17 cellular contexts compared by ENCODE assay signal in genomic region chr1:33426906-33427305, GRCh38. TPM values are rescaled to one million over a fixed set of nuclear protein-coding genes. Genes with fewer than 3 reads are reported as not detected.
DNase-seq lines count a peak whose midpoint lies in the region; ATAC-seq and TF ChIP-seq lines count a peak whose summit lies in the region.
"Had no signal": no experiment of that assay in that cellular context is flagged by ENCODE, and none has a peak within 500 bp of the region (broad histone marks: within the 10 kb centered on the region; RNA-seq: fewer than 3 reads in every experiment).

No MANE protein-coding gene starts in this region.

- H3K27ac ChIP-seq in right cardiac atrium (ENCODE audit: low read length) (peak overlapping the region; percentile 26), adrenal gland (peak overlapping the region in 3 of 5 donors; percentile 31 to 56 (median 35)), smooth muscle cell (ENCODE audit: low read depth) (no peak overlapping the region)
- H3K27ac ChIP-seq: SJCRH30 had no signal

- H3K36me3 ChIP-seq in adrenal gland (replicated peaks in 1 of 2): no peaks in the 10 kb centered on the region
- H3K36me3 ChIP-seq in smooth muscle cell (ENCODE audit: low read depth): no peaks in the 10 kb centered on the region
- H3K36me3 ChIP-seq: MG63 had no signal

- no peak overlapping the region for H3K4me3 ChIP-seq in right cardiac atrium (ENCODE audit: low read length)
- H3K4me3 ChIP-seq in adrenal gland: peak overlapping the region in 1 of 4 donors; percentile 7
- no peak overlapping the region for H3K4me3 ChIP-seq in smooth muscle cell
- H3K4me3 ChIP-seq: MG63, SJCRH30 had no signal

- no peaks in the 10 kb centered on the region for H4K20me1 ChIP-seq in smooth muscle cell (ENCODE audit: low read depth)

- no peak overlapping the region for H3K9ac ChIP-seq in smooth muscle cell (ENCODE audit: low read depth)

- DNase-seq in right cardiac atrium (no peak), cardiac septum (ENCODE audit: low spot score) (no peak), NCI-H524 treated with DMSO at 0.1 percent for 48 hours (lab: John Stamatoyannopoulos, UW) (peak; percentile 68), adrenal gland (no peak), smooth muscle cell (lab: John Stamatoyannopoulos, UW; ENCODE audit: unreplicated experiment) (no peak), sciatic nerve (ENCODE audit: low spot score) (no peak), NCI-H1105 (lab: John Stamatoyannopoulos, UW) (no peak)
- no peak for DNase-seq in activated T-cell treated with anti-CD3 and anti-CD28 coated beads, Interleukin-2, amount 50 U/mL, for 72 hours
- DNase-seq: ACHN; Calu3; CD4-positive, CD25-positive, alpha-beta regulatory T cell; KG1; MG63; NCI-H1105 treated with DMSO at 0.1 percent for 48 hours; NCI-H2029; NCI-H226; SJCRH30 had no signal

- H3K79me2 ChIP-seq in smooth muscle cell (ENCODE audit: low read depth): peaks cover 22% of the 10 kb centered on the region

- intact Hi-C loops in right cardiac atrium (cut with DNase I): no loop called here
- intact Hi-C loops in cardiac septum (cut with DNase I): loop anchor here (5.0 kb wide), 1 partner anchor 45 kb away; no protein-coding TSS in a partner anchor
- intact Hi-C loops in adrenal gland (cut with DNase I): no loop called here
- intact Hi-C loops in sciatic nerve (cut with DNase I): no loop called here

- TF ChIP-seq POLR2A in adrenal gland (IDR thresholded peaks at IDR 0.05): no peak

- H3K4me1 Mint-ChIP-seq in activated T-cell treated with anti-CD3 and anti-CD28 coated beads, Interleukin-2, amount 50 U/mL, for 72 hours (ENCODE audit: low read depth): peaks cover 19% of the 10 kb centered on the region

- peaks cover 6% of the 10 kb centered on the region for H3K27me3 Mint-ChIP-seq in activated T-cell treated with anti-CD3 and anti-CD28 coated beads, Interleukin-2, amount 50 U/mL, for 72 hours (ENCODE audit: low read depth)

- no peak overlapping the region for H3K27ac Mint-ChIP-seq in activated T-cell treated with anti-CD3 and anti-CD28 coated beads, Interleukin-2, amount 50 U/mL, for 72 hours
- H3K27ac Mint-ChIP-seq: CD4-positive, CD25-positive, alpha-beta regulatory T cell had no signal

- no peaks in the 10 kb centered on the region for H3K27me3 ChIP-seq in right cardiac atrium (ENCODE audit: control insufficient read depth, insufficient read depth)
- no peaks in the 10 kb centered on the region for H3K27me3 ChIP-seq in adrenal gland
- no peaks in the 10 kb centered on the region for H3K27me3 ChIP-seq in smooth muscle cell (ENCODE audit: low read depth)
- H3K27me3 ChIP-seq: MG63, SJCRH30 had no signal

- H3K4me1 ChIP-seq in right cardiac atrium (ENCODE audit: control insufficient read depth, insufficient read depth, low read length) (peaks cover 9% of the 10 kb centered on the region), adrenal gland (replicated peaks in 1 of 2) (peaks cover 12 to 66% of the 10 kb centered on the region in 2 donors), smooth muscle cell (ENCODE audit: low read depth) (peaks cover 29% of the 10 kb centered on the region)

- no peak overlapping the region for H2AFZ ChIP-seq in smooth muscle cell (ENCODE audit: low read depth)

- TF ChIP-seq CTCF in adrenal gland (IDR thresholded peaks at IDR 0.05) (no peak), smooth muscle cell (IDR thresholded peaks at IDR 0.05; ENCODE audit: borderline replicate concordance, insufficient read depth, poor library complexity, severe bottlenecking) (no peak)

- 68% methylated on average over 3 of the region's 3 CpGs for WGBS in right cardiac atrium
- WGBS in adrenal gland, 4 donors: 39 to 66% (median 50%) methylated on average over 3 of the region's 3 CpGs
- WGBS in smooth muscle cell (ENCODE audit: low lambda C conversion rate): 29% methylated on average over 3 of the region's 3 CpGs

- peak overlapping the region; percentile 12 for H3K4me2 ChIP-seq in smooth muscle cell

- H3K9me3 ChIP-seq in right cardiac atrium (ENCODE audit: control insufficient read depth, low read length) (no peaks in the 10 kb centered on the region), adrenal gland (replicated peaks in 1 of 3) (no peaks in the 10 kb centered on the region), smooth muscle cell (replicated peaks; ENCODE audit: low read depth) (no peaks in the 10 kb centered on the region)
- H3K9me3 ChIP-seq: MG63, SJCRH30 had no signal

- no peak overlapping the region for H3K4me3 Mint-ChIP-seq in activated T-cell treated with anti-CD3 and anti-CD28 coated beads, Interleukin-2, amount 50 U/mL, for 72 hours
- H3K4me3 Mint-ChIP-seq: CD4-positive, CD25-positive, alpha-beta regulatory T cell had no signal

- peaks cover 9% of the 10 kb centered on the region for H3F3A ChIP-seq in smooth muscle cell (ENCODE audit: low read depth)

- ATAC-seq in right cardiac atrium (no peak), sciatic nerve (no peak)
- no peak for ATAC-seq in activated T-cell treated with anti-CD3 and anti-CD28 coated beads, Interleukin-2, amount 50 U/mL, for 72 hours (replicated peaks in 1 of 2)

- H3K36me3 Mint-ChIP-seq in activated T-cell treated with anti-CD3 and anti-CD28 coated beads, Interleukin-2, amount 50 U/mL, for 72 hours (ENCODE audit: insufficient read depth in 2 of 2): no peaks in the 10 kb centered on the region
- H3K36me3 Mint-ChIP-seq: CD4-positive, CD25-positive, alpha-beta regulatory T cell had no signal

- no peaks in the 10 kb centered on the region for H3K9me3 Mint-ChIP-seq in activated T-cell treated with anti-CD3 and anti-CD28 coated beads, Interleukin-2, amount 50 U/mL, for 72 hours

RNA-seq across cellular contexts. Expression of gene PHC2, which starts 4.0 kb away (rescaled TPM):
- total RNA-seq in right cardiac atrium (100 to 1,000 TPM in 2 of 4 donors, 10 to 100 TPM in 2; 89.3 to 105 (median 99.1) TPM), cardiac septum (101 TPM), adrenal gland (100 to 1,000 TPM; 100 to 164 (median 131) TPM), smooth muscle cell (42.4 and 54.9 TPM in 2 replicates), sciatic nerve (109 TPM)
- polyA plus RNA-seq in right cardiac atrium (93.7 TPM), adrenal gland (100 to 1,000 TPM in 1 of 3 donors, 10 to 100 TPM in 2; 61.5 to 104 (median 84.2) TPM), smooth muscle cell (90.9 and 109 TPM in 2 replicates)
- total RNA-seq in activated T-cell treated with anti-CD3 and anti-CD28 coated beads, Interleukin-2, amount 50 U/mL, for 72 hours: 10 to 100 TPM; 29.4 to 31.5 TPM

RNA-seq across cellular contexts. Expression of gene ZSCAN20, which starts 45.5 kb away (rescaled TPM):
- total RNA-seq in right cardiac atrium (1 to 10 TPM; 3.8 to 5.9 (median 5.0) TPM), cardiac septum (8.3 TPM), adrenal gland (10 to 100 TPM in 1 of 8 donors, 1 to 10 TPM in 7; 3.6 to 12.7 (median 4.9) TPM), smooth muscle cell (3.8 and 9.0 TPM in 2 replicates), sciatic nerve (8.1 TPM)
- polyA plus RNA-seq in right cardiac atrium (1.6 TPM), adrenal gland (1 to 10 TPM in 2 of 3 donors, under 1 TPM in 1; 0.84 to 1.8 (median 1.6) TPM), smooth muscle cell (0.84 and 2.3 TPM in 2 replicates)
- total RNA-seq in activated T-cell treated with anti-CD3 and anti-CD28 coated beads, Interleukin-2, amount 50 U/mL, for 72 hours: 1 to 10 TPM; 3.1 to 3.3 TPM
